In the genomic region with DNA sequence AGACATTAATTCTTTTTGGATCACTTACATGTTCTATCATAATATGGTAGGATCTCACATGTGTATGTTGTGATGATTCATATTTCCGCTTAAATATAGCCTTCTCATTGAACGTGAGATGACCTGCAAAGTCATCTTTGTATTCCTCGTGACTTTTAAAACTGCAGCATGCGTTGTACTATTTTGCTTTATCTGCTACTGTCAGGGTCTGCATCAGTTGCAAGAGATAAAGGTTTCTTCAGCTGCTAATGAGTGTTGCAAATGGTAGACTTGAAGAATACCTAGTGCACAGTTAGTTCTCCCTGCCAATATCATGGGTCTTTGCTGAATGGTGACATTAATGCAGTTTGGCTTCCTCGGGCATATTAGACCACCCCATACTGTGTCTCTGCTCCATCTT, we compare ENCODE assay signal across 1 cellular context.
A peak's percentile ranks its signal among the peaks of the same experiment; 100 is the strongest.
TF ChIP-seq lines count a peak whose summit lies in the region.

No MANE protein-coding gene starts in this region.

TF ChIP-seq in K562, 482 proteins besides CTCF, POLR2A, EP300 and RAD21 (continued from another document and continues in another):
- TF ChIP-seq RNF2 (IDR thresholded peaks at IDR 0.05) (peak; percentile 59), HNRNPH1 (optimal IDR thresholded peaks at IDR 0.05; ENCODE audit: low read depth, low read length) (no peak), DPF2 (IDR thresholded peaks at IDR 0.05) (peak; percentile 97), SUPT5H (IDR thresholded peaks at IDR 0.05) (no peak), PHF20 (IDR thresholded peaks at IDR 0.05; ENCODE audit: partially characterized antibody) (no peak), EGR1 (conservative IDR thresholded peaks at IDR 0.05) (no peak), ZEB2 (IDR thresholded peaks at IDR 0.05) (no peak), ETV5 (CRISPR knock-in tag; IDR thresholded peaks at IDR 0.05; ENCODE audit: low read depth) (no peak), ZNF785 (CRISPR knock-in tag; IDR thresholded peaks at IDR 0.05) (no peak), FOSL1 (tag; conservative IDR thresholded peaks at IDR 0.05) (peak; percentile 95), JUN (IDR thresholded peaks at IDR 0.05; ENCODE audit: borderline replicate concordance, low read depth, low read length) (peak; percentile 54; the same call in 1 of the 2 replicates), JUN (CRISPR knock-in tag; IDR thresholded peaks at IDR 0.05; ENCODE audit: borderline replicate concordance) (no peak), NCOA1 (IDR thresholded peaks at IDR 0.05; ENCODE audit: low read depth) (peak; percentile 78; the same call in 1 of the 2 replicates), TOE1 (IDR thresholded peaks at IDR 0.05; ENCODE audit: borderline replicate concordance) (peak; percentile 86; the same call in 1 of the 2 replicates), TOE1 (CRISPR knock-in tag; IDR thresholded peaks at IDR 0.05; ENCODE audit: borderline replicate concordance, low read depth) (no peak), ARHGAP35 (IDR thresholded peaks at IDR 0.05; ENCODE audit: partially characterized antibody) (no peak), ZFP1 (CRISPR knock-in tag; IDR thresholded peaks at IDR 0.05) (no peak), KHSRP (IDR thresholded peaks at IDR 0.05) (no peak), POLR2AphosphoS5 (IDR thresholded peaks at IDR 0.05; ENCODE audit: control insufficient read depth, insufficient read depth, low read depth, low read length) (0 out of 2 replicates have a peak, but pooled peaks have one; percentile 44), U2AF1 (optimal IDR thresholded peaks at IDR 0.05; ENCODE audit: low read depth, low read length) (no peak), EWSR1 (IDR thresholded peaks at IDR 0.05; ENCODE audit: borderline replicate concordance, low read depth, partially characterized antibody) (no peak), FOXJ3 (CRISPR knock-in tag; IDR thresholded peaks at IDR 0.05) (no peak)
- TF ChIP-seq, protein P1, sequence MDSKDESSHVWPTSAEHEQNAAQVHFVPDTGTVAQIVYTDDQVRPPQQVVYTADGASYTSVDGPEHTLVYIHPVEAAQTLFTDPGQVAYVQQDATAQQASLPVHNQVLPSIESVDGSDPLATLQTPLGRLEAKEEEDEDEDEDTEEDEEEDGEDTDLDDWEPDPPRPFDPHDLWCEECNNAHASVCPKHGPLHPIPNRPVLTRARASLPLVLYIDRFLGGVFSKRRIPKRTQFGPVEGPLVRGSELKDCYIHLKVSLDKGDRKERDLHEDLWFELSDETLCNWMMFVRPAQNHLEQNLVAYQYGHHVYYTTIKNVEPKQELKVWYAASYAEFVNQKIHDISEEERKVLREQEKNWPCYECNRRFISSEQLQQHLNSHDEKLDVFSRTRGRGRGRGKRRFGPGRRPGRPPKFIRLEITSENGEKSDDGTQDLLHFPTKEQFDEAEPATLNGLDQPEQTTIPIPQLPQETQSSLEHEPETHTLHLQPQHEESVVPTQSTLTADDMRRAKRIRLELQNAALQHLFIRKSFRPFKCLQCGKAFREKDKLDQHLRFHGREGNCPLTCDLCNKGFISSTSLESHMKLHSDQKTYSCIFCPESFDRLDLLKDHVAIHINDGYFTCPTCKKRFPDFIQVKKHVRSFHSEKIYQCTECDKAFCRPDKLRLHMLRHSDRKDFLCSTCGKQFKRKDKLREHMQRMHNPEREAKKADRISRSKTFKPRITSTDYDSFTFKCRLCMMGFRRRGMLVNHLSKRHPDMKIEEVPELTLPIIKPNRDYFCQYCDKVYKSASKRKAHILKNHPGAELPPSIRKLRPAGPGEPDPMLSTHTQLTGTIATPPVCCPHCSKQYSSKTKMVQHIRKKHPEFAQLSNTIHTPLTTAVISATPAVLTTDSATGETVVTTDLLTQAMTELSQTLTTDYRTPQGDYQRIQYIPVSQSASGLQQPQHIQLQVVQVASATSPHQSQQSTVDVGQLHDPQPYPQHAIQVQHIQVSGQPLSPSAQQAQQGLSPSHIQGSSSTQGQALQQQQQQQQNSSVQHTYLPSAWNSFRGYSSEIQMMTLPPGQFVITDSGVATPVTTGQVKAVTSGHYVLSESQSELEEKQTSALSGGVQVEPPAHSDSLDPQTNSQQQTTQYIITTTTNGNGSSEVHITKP (IDR thresholded peaks at IDR 0.05; ENCODE audit: partially characterized antibody) = peak; percentile 12
- TF ChIP-seq, protein P2, sequence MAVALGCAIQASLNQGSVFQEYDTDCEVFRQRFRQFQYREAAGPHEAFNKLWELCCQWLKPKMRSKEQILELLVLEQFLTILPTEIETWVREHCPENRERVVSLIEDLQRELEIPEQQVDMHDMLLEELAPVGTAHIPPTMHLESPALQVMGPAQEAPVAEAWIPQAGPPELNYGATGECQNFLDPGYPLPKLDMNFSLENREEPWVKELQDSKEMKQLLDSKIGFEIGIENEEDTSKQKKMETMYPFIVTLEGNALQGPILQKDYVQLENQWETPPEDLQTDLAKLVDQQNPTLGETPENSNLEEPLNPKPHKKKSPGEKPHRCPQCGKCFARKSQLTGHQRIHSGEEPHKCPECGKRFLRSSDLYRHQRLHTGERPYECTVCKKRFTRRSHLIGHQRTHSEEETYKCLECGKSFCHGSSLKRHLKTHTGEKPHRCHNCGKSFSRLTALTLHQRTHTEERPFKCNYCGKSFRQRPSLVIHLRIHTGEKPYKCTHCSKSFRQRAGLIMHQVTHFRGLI (CRISPR knock-in tag; IDR thresholded peaks at IDR 0.05) = 0 out of 2 replicates have a peak, but pooled peaks have one; percentile 33
- TF ChIP-seq, protein P3, sequence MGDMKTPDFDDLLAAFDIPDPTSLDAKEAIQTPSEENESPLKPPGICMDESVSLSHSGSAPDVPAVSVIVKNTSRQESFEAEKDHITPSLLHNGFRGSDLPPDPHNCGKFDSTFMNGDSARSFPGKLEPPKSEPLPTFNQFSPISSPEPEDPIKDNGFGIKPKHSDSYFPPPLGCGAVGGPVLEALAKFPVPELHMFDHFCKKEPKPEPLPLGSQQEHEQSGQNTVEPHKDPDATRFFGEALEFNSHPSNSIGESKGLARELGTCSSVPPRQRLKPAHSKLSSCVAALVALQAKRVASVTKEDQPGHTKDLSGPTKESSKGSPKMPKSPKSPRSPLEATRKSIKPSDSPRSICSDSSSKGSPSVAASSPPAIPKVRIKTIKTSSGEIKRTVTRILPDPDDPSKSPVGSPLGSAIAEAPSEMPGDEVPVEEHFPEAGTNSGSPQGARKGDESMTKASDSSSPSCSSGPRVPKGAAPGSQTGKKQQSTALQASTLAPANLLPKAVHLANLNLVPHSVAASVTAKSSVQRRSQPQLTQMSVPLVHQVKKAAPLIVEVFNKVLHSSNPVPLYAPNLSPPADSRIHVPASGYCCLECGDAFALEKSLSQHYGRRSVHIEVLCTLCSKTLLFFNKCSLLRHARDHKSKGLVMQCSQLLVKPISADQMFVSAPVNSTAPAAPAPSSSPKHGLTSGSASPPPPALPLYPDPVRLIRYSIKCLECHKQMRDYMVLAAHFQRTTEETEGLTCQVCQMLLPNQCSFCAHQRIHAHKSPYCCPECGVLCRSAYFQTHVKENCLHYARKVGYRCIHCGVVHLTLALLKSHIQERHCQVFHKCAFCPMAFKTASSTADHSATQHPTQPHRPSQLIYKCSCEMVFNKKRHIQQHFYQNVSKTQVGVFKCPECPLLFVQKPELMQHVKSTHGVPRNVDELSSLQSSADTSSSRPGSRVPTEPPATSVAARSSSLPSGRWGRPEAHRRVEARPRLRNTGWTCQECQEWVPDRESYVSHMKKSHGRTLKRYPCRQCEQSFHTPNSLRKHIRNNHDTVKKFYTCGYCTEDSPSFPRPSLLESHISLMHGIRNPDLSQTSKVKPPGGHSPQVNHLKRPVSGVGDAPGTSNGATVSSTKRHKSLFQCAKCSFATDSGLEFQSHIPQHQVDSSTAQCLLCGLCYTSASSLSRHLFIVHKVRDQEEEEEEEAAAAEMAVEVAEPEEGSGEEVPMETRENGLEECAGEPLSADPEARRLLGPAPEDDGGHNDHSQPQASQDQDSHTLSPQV (IDR thresholded peaks at IDR 0.05) = peak; percentile 82
- TF ChIP-seq, protein P4, sequence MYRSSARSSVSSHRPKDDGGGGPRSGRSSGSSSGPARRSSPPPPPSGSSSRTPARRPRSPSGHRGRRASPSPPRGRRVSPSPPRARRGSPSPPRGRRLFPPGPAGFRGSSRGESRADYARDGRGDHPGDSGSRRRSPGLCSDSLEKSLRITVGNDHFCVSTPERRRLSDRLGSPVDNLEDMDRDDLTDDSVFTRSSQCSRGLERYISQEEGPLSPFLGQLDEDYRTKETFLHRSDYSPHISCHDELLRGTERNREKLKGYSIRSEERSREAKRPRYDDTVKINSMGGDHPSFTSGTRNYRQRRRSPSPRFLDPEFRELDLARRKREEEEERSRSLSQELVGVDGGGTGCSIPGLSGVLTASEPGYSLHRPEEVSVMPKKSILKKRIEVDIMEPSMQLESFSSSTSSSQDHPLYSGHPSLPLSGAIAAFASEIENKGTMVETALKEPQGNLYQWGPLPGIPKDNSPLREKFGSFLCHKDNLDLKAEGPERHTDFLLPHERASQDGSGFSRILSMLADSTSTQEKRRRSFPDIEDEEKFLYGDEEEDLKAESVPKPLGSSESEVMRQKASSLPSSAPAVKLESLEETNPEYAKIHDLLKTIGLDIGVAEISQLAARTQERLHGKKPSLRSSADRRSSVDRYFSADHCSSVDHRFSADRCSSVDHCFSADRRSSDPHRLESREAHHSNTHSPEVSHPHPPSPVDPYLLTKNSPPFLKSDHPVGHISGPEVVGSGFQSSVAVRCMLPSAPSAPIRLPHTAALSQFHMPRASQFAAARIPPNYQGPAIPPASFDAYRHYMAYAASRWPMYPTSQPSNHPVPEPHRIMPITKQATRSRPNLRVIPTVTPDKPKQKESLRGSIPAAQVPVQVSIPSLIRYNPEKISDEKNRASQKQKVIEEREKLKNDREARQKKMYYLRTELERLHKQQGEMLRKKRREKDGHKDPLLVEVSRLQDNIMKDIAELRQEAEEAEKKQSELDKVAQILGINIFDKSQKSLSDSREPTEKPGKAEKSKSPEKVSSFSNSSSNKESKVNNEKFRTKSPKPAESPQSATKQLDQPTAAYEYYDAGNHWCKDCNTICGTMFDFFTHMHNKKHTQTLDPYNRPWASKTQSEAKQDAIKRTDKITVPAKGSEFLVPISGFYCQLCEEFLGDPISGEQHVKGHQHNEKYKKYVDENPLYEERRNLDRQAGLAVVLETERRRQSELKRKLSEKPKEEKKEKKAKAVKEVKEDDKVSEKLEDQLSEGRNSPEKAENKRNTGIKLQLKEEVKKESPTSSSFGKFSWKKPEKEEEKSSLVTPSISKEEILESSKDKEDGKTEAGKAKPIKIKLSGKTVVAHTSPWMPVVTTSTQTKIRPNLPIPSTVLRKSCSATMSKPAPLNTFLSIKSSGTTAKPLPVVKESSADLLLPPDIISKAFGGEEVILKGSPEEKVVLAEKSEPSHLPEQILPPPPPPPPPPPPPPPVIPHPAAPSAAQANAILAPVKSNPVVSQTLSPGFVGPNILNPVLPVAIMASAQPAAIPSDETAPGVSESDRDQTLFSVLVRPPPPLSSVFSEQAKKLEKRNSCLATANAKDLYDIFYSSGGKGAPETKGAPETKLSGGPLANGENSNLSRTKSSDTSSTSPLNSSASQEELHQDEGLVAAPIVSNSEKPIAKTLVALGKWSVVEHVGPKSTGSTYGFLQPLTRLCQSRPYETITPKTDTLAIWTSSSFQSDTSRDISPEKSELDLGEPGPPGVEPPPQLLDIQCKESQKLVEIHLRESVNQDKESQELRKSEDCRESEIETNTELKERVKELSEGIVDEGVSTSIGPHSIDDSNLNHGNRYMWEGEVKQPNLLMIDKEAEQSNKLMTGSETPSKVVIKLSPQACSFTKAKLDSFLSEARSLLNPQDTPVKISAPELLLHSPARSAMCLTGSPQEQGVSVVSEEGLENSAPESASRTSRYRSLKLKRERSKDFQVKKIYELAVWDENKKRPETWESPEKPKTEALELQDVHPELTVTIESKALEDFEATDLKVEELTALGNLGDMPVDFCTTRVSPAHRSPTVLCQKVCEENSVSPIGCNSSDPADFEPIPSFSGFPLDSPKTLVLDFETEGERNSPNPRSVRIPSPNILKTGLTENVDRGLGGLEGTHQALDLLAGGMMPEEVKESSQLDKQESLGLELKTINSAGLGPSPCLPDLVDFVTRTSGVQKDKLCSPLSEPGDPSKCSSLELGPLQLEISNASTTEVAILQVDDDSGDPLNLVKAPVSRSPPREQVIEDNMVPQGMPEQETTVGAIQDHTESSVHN (IDR thresholded peaks at IDR 0.05; ENCODE audit: borderline replicate concordance in 1 of 2, low read depth in 1 of 2) = peak in 1 of 2 experiments; percentile 64; a peak in 2 of 4 replicates
- TF ChIP-seq, protein P5, sequence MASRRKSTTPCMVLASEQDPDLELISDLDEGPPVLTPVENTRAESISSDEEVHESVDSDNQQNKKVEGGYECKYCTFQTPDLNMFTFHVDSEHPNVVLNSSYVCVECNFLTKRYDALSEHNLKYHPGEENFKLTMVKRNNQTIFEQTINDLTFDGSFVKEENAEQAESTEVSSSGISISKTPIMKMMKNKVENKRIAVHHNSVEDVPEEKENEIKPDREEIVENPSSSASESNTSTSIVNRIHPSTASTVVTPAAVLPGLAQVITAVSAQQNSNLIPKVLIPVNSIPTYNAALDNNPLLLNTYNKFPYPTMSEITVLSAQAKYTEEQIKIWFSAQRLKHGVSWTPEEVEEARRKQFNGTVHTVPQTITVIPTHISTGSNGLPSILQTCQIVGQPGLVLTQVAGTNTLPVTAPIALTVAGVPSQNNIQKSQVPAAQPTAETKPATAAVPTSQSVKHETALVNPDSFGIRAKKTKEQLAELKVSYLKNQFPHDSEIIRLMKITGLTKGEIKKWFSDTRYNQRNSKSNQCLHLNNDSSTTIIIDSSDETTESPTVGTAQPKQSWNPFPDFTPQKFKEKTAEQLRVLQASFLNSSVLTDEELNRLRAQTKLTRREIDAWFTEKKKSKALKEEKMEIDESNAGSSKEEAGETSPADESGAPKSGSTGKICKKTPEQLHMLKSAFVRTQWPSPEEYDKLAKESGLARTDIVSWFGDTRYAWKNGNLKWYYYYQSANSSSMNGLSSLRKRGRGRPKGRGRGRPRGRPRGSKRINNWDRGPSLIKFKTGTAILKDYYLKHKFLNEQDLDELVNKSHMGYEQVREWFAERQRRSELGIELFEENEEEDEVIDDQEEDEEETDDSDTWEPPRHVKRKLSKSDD (conservative IDR thresholded peaks at IDR 0.05; ENCODE audit: low read length) = no peak
- TF ChIP-seq, protein P6, sequence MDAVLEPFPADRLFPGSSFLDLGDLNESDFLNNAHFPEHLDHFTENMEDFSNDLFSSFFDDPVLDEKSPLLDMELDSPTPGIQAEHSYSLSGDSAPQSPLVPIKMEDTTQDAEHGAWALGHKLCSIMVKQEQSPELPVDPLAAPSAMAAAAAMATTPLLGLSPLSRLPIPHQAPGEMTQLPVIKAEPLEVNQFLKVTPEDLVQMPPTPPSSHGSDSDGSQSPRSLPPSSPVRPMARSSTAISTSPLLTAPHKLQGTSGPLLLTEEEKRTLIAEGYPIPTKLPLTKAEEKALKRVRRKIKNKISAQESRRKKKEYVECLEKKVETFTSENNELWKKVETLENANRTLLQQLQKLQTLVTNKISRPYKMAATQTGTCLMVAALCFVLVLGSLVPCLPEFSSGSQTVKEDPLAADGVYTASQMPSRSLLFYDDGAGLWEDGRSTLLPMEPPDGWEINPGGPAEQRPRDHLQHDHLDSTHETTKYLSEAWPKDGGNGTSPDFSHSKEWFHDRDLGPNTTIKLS (IDR thresholded peaks at IDR 0.05; ENCODE audit: borderline replicate concordance, low read depth) = no peak; the same call in 1 of the 2 replicates
- TF ChIP-seq, protein P7, sequence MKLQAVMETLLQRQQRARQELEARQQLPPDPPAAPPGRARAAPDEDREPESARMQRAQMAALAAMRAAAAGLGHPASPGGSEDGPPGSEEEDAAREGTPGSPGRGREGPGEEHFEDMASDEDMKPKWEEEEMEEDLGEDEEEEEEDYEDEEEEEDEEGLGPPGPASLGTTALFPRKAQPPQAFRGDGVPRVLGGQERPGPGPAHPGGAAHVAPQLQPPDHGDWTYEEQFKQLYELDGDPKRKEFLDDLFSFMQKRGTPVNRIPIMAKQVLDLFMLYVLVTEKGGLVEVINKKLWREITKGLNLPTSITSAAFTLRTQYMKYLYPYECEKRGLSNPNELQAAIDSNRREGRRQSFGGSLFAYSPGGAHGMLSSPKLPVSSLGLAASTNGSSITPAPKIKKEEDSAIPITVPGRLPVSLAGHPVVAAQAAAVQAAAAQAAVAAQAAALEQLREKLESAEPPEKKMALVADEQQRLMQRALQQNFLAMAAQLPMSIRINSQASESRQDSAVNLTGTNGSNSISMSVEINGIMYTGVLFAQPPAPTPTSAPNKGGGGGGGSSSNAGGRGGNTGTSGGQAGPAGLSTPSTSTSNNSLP (IDR thresholded peaks at IDR 0.05; ENCODE audit: borderline replicate concordance, low read depth, low read length) = peak; percentile 56; the same call in 1 of the 2 replicates
